ENCODE assay signal across 8 cellular contexts in the genomic region with DNA sequence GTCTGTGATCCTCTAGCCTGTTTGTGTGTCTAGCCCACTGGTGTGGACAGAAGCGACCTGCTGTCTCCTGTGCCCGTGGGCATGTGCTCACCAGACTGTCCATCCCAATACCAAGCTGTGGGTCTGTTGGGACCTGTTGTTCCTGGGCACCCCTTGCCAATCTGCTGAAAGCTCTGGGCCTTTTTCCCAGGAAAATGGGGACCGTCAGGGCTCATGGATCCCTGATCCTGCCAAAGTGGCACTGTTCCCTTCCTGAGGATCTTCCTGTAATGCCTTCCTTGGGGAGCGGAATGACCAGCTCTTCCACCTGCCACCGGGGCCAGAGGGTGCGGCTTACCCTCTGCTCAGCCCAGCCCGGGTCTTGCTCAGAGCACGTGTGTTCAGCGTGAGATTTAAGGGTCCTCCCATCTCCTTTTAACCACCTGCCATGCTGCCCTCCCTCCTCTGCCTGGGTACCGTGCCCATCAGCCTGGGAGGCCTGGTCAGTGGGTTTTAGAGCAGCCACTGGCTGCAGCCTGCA. TPM values are rescaled to one million over a fixed set of nuclear protein-coding genes. Genes with fewer than 3 reads are reported as not detected.
DNase-seq lines count a peak whose midpoint lies in the region; ATAC-seq and TF ChIP-seq lines count a peak whose summit lies in the region.

No MANE protein-coding gene starts in this region.

- in situ Hi-C loops in G401 (cut with HindIII; ENCODE audit: low sequenced_read_pairs) = no loop called here

- peaks cover 7% of the 10 kb centered on the region for H3K36me3 Mint-ChIP-seq in endothelial cell (ENCODE audit: low read depth, unreplicated experiment)

- WGBS in prostate gland = 50% methylated on average over 10 of the region's 10 CpGs

- no peaks in the 10 kb centered on the region for H3K9me3 Mint-ChIP-seq in endothelial cell (ENCODE audit: unreplicated experiment)

- DNase-seq in G401 (ENCODE audit: low spot score) (peak; percentile 89), RWPE2 (ENCODE audit: low spot score) (no peak), endothelial cell (ENCODE audit: low spot score) (no peak), prostate gland (ENCODE audit: low spot score) (no peak), HUDEP-2 (lab: John Stamatoyannopoulos, UW; ENCODE audit: unreplicated experiment in 76 of 76) (no peak), NCI-H2081 (lab: John Stamatoyannopoulos, UW) (no peak), left ventricle myocardium superior (no peak)

- no peak overlapping the region for H3K4me3 Mint-ChIP-seq in endothelial cell (ENCODE audit: unreplicated experiment)

- H3K27me3 ChIP-seq in RWPE2 (ENCODE audit: insufficient read depth, poor library complexity, severe bottlenecking) = no peaks in the 10 kb centered on the region
- no peaks in the 10 kb centered on the region for H3K27me3 ChIP-seq in prostate gland (replicated peaks; ENCODE audit: insufficient read depth)

- H3K4me1 ChIP-seq in RWPE2 (ENCODE audit: insufficient read depth, poor library complexity, severe bottlenecking) (peaks cover 57% of the 10 kb centered on the region), prostate gland (replicated peaks) (peaks cover 22% of the 10 kb centered on the region)

- peaks cover 12% of the 10 kb centered on the region for H3K27me3 Mint-ChIP-seq in endothelial cell (ENCODE audit: unreplicated experiment)

- ATAC-seq in RWPE2 (ENCODE audit: low read depth) (no peak), HG03520 (IDR thresholded peaks at IDR 0.05; ENCODE audit: unreplicated experiment) (no peak), left ventricle myocardium superior (no peak)

- H3K27ac Mint-ChIP-seq in endothelial cell (ENCODE audit: unreplicated experiment) = peak overlapping the region; percentile 64

- H3K27ac ChIP-seq in RWPE2 (ENCODE audit: poor library complexity, severe bottlenecking) (peak overlapping the region; percentile 80), prostate gland (peak overlapping the region; percentile 73 to 76)

- no peak for TF ChIP-seq CTCF in RWPE2 (IDR thresholded peaks at IDR 0.05; ENCODE audit: poor library complexity, severe bottlenecking)
- TF ChIP-seq CTCF in endothelial cell (IDR thresholded peaks at IDR 0.05; ENCODE audit: unreplicated experiment) = no peak
- TF ChIP-seq CTCF in prostate gland (IDR thresholded peaks at IDR 0.05) = peak in 1 of 4 experiments; percentile 2

- peaks cover 7% of the 10 kb centered on the region for H3K36me3 ChIP-seq in RWPE2 (ENCODE audit: low read depth)
- H3K36me3 ChIP-seq in prostate gland = no peaks in the 10 kb centered on the region

- peaks cover 9% of the 10 kb centered on the region for H3K4me1 Mint-ChIP-seq in endothelial cell (ENCODE audit: unreplicated experiment)

- intact Hi-C loops in prostate gland (cut with DNase I) (no loop called here), left ventricle myocardium superior (cut with micrococcal nuclease) (no loop called here)

- H3K9me3 ChIP-seq in RWPE2 (ENCODE audit: severe bottlenecking) (no peaks in the 10 kb centered on the region), prostate gland (no peaks in the 10 kb centered on the region)

- H3K4me3 ChIP-seq in RWPE2 (ENCODE audit: severe bottlenecking) (no peak overlapping the region), prostate gland (no peak overlapping the region)

- TF ChIP-seq POLR2A in prostate gland (IDR thresholded peaks at IDR 0.05) = no peak

RNA-seq across cellular contexts. Expression of a gene that starts 59.3 kb away (rescaled TPM):
- total RNA-seq in G401 (2014; rRNA removed; shearing (Covaris generic)) = 16.1 and 21.1 TPM in 2 replicates
- total RNA-seq in endothelial cell (ENCODE audit: unreplicated experiment) = 67.8 TPM
- 100 to 1,000 TPM; 125 to 148 TPM for total RNA-seq in prostate gland
- total RNA-seq in left ventricle myocardium superior = 32.7 TPM
